ENCODE assay signal across 1 cellular context in the genomic region with DNA sequence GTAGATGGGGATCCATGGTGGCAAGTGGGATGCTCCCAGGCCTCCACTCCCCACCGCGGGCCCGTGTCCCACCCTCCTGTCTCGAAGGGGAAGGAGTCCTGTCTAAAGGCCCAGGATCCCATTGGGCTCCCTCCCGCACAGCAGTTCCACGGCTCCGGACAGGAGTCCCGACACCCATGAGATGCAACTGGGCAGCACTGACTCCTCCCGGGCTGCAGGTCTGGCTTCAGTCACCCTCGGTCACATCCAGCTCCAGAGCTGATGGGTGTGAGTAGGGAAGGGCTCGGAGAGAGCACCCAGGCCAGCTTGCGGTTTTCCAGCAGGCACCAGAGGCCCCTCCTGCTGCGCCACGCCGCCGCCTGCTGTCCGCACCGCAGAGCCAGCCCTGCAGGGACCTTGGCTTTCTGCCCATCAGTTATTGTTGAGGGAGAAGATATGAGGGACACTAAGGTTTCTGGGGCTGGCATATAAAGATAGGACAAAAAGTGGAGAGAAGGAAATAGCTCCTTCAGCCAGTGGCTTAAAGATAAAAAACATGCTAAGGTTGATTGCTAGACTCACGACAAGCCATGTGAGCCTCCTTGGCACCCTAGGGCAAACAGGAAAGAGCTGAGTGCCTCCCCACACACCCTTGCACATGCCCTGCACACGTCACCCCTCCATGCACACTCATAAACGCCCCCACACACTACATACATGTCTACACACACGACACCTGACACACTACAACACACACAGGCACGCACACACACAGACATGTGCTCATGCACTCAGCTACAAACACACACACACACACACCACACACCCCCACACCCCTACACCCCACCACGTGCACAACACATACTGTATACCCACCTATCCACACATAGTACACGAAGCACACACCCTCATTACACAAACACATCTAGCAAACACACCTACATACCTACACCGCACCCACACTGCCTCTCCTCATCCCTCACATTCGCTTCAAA.
TF ChIP-seq lines count a peak whose summit lies in the region.

No MANE protein-coding gene starts in this region.

TF ChIP-seq in K562, 482 proteins besides CTCF, POLR2A, EP300 and RAD21 (continued from another document and continues in another):
- TF ChIP-seq, protein P1, sequence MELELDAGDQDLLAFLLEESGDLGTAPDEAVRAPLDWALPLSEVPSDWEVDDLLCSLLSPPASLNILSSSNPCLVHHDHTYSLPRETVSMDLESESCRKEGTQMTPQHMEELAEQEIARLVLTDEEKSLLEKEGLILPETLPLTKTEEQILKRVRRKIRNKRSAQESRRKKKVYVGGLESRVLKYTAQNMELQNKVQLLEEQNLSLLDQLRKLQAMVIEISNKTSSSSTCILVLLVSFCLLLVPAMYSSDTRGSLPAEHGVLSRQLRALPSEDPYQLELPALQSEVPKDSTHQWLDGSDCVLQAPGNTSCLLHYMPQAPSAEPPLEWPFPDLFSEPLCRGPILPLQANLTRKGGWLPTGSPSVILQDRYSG (tag; conservative IDR thresholded peaks at IDR 0.05; ENCODE audit: low read depth) = no peak
- TF ChIP-seq ZC3H4 (CRISPR knock-in tag; IDR thresholded peaks at IDR 0.05; ENCODE audit: borderline replicate concordance) (no peak), NCOA4 (IDR thresholded peaks at IDR 0.05; ENCODE audit: partially characterized antibody) (no peak), ZNF133 (CRISPR knock-in tag; IDR thresholded peaks at IDR 0.05) (no peak), MTA2 (IDR thresholded peaks at IDR 0.05; ENCODE audit: low read depth) (peak; percentile 93), NFXL1 (CRISPR knock-in tag; IDR thresholded peaks at IDR 0.05) (no peak), TSC22D4 (tag; IDR thresholded peaks at IDR 0.05) (peak; percentile 90), ZFP1 (CRISPR knock-in tag; IDR thresholded peaks at IDR 0.05) (no peak), NFIX (CRISPR knock-in tag; IDR thresholded peaks at IDR 0.05; ENCODE audit: low read depth) (peak; percentile 79), ETV1 (tag; conservative IDR thresholded peaks at IDR 0.05; ENCODE audit: low read depth) (peak; percentile 68), KHSRP (IDR thresholded peaks at IDR 0.05) (peak; percentile 37; the same call in 1 of the 2 replicates), POLR2AphosphoS2 (IDR thresholded peaks at IDR 0.05; ENCODE audit: low read length) (no peak), ZNF445 (CRISPR knock-in tag; IDR thresholded peaks at IDR 0.05; ENCODE audit: low read depth) (no peak), CREB1 (IDR thresholded peaks at IDR 0.05) (peak; percentile 50; the same call in 1 of the 2 replicates), CREB1 (CRISPR knock-in tag; IDR thresholded peaks at IDR 0.05) (peak; percentile 61; the same call in 1 of the 2 replicates), NR1H2 (CRISPR knock-in tag; IDR thresholded peaks at IDR 0.05) (no peak), ZNF124 (CRISPR knock-in tag; IDR thresholded peaks at IDR 0.05) (no peak), ARID1B (IDR thresholded peaks at IDR 0.05) (peak; percentile 98), ZNF217 (CRISPR knock-in tag; IDR thresholded peaks at IDR 0.05) (no peak), ZNF431 (CRISPR knock-in tag; IDR thresholded peaks at IDR 0.05) (no peak), CC2D1A (IDR thresholded peaks at IDR 0.05) (peak; percentile 92; the same call in 1 of the 2 replicates), NELFE (IDR thresholded peaks at IDR 0.05; ENCODE audit: insufficient read depth, insufficient read length) (no peak), MYBL2 (IDR thresholded peaks at IDR 0.05; ENCODE audit: low read depth) (peak; percentile 32; the same call in 1 of the 2 replicates), MYBL2 (CRISPR knock-in tag; IDR thresholded peaks at IDR 0.05; ENCODE audit: borderline replicate concordance) (no peak), RFX1 (IDR thresholded peaks at IDR 0.05) (no peak)
- TF ChIP-seq, protein P2, sequence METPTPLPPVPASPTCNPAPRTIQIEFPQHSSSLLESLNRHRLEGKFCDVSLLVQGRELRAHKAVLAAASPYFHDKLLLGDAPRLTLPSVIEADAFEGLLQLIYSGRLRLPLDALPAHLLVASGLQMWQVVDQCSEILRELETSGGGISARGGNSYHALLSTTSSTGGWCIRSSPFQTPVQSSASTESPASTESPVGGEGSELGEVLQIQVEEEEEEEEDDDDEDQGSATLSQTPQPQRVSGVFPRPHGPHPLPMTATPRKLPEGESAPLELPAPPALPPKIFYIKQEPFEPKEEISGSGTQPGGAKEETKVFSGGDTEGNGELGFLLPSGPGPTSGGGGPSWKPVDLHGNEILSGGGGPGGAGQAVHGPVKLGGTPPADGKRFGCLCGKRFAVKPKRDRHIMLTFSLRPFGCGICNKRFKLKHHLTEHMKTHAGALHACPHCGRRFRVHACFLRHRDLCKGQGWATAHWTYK (CRISPR knock-in tag; IDR thresholded peaks at IDR 0.05) = no peak
- TF ChIP-seq, protein P3, sequence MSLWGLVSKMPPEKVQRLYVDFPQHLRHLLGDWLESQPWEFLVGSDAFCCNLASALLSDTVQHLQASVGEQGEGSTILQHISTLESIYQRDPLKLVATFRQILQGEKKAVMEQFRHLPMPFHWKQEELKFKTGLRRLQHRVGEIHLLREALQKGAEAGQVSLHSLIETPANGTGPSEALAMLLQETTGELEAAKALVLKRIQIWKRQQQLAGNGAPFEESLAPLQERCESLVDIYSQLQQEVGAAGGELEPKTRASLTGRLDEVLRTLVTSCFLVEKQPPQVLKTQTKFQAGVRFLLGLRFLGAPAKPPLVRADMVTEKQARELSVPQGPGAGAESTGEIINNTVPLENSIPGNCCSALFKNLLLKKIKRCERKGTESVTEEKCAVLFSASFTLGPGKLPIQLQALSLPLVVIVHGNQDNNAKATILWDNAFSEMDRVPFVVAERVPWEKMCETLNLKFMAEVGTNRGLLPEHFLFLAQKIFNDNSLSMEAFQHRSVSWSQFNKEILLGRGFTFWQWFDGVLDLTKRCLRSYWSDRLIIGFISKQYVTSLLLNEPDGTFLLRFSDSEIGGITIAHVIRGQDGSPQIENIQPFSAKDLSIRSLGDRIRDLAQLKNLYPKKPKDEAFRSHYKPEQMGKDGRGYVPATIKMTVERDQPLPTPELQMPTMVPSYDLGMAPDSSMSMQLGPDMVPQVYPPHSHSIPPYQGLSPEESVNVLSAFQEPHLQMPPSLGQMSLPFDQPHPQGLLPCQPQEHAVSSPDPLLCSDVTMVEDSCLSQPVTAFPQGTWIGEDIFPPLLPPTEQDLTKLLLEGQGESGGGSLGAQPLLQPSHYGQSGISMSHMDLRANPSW (CRISPR knock-in tag; IDR thresholded peaks at IDR 0.05) = no peak
- TF ChIP-seq, protein P4, sequence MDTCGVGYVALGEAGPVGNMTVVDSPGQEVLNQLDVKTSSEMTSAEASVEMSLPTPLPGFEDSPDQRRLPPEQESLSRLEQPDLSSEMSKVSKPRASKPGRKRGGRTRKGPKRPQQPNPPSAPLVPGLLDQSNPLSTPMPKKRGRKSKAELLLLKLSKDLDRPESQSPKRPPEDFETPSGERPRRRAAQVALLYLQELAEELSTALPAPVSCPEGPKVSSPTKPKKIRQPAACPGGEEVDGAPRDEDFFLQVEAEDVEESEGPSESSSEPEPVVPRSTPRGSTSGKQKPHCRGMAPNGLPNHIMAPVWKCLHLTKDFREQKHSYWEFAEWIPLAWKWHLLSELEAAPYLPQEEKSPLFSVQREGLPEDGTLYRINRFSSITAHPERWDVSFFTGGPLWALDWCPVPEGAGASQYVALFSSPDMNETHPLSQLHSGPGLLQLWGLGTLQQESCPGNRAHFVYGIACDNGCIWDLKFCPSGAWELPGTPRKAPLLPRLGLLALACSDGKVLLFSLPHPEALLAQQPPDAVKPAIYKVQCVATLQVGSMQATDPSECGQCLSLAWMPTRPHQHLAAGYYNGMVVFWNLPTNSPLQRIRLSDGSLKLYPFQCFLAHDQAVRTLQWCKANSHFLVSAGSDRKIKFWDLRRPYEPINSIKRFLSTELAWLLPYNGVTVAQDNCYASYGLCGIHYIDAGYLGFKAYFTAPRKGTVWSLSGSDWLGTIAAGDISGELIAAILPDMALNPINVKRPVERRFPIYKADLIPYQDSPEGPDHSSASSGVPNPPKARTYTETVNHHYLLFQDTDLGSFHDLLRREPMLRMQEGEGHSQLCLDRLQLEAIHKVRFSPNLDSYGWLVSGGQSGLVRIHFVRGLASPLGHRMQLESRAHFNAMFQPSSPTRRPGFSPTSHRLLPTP (IDR thresholded peaks at IDR 0.05; ENCODE audit: borderline replicate concordance, extremely low read depth, insufficient read length) = no peak
- TF ChIP-seq, protein P5, sequence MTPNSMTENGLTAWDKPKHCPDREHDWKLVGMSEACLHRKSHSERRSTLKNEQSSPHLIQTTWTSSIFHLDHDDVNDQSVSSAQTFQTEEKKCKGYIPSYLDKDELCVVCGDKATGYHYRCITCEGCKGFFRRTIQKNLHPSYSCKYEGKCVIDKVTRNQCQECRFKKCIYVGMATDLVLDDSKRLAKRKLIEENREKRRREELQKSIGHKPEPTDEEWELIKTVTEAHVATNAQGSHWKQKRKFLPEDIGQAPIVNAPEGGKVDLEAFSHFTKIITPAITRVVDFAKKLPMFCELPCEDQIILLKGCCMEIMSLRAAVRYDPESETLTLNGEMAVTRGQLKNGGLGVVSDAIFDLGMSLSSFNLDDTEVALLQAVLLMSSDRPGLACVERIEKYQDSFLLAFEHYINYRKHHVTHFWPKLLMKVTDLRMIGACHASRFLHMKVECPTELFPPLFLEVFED (CRISPR knock-in tag; conservative IDR thresholded peaks at IDR 0.05) = peak; percentile 88
- TF ChIP-seq, protein P6, sequence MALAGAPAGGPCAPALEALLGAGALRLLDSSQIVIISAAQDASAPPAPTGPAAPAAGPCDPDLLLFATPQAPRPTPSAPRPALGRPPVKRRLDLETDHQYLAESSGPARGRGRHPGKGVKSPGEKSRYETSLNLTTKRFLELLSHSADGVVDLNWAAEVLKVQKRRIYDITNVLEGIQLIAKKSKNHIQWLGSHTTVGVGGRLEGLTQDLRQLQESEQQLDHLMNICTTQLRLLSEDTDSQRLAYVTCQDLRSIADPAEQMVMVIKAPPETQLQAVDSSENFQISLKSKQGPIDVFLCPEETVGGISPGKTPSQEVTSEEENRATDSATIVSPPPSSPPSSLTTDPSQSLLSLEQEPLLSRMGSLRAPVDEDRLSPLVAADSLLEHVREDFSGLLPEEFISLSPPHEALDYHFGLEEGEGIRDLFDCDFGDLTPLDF (CRISPR knock-in tag; IDR thresholded peaks at IDR 0.05) = no peak
- TF ChIP-seq, protein P7, sequence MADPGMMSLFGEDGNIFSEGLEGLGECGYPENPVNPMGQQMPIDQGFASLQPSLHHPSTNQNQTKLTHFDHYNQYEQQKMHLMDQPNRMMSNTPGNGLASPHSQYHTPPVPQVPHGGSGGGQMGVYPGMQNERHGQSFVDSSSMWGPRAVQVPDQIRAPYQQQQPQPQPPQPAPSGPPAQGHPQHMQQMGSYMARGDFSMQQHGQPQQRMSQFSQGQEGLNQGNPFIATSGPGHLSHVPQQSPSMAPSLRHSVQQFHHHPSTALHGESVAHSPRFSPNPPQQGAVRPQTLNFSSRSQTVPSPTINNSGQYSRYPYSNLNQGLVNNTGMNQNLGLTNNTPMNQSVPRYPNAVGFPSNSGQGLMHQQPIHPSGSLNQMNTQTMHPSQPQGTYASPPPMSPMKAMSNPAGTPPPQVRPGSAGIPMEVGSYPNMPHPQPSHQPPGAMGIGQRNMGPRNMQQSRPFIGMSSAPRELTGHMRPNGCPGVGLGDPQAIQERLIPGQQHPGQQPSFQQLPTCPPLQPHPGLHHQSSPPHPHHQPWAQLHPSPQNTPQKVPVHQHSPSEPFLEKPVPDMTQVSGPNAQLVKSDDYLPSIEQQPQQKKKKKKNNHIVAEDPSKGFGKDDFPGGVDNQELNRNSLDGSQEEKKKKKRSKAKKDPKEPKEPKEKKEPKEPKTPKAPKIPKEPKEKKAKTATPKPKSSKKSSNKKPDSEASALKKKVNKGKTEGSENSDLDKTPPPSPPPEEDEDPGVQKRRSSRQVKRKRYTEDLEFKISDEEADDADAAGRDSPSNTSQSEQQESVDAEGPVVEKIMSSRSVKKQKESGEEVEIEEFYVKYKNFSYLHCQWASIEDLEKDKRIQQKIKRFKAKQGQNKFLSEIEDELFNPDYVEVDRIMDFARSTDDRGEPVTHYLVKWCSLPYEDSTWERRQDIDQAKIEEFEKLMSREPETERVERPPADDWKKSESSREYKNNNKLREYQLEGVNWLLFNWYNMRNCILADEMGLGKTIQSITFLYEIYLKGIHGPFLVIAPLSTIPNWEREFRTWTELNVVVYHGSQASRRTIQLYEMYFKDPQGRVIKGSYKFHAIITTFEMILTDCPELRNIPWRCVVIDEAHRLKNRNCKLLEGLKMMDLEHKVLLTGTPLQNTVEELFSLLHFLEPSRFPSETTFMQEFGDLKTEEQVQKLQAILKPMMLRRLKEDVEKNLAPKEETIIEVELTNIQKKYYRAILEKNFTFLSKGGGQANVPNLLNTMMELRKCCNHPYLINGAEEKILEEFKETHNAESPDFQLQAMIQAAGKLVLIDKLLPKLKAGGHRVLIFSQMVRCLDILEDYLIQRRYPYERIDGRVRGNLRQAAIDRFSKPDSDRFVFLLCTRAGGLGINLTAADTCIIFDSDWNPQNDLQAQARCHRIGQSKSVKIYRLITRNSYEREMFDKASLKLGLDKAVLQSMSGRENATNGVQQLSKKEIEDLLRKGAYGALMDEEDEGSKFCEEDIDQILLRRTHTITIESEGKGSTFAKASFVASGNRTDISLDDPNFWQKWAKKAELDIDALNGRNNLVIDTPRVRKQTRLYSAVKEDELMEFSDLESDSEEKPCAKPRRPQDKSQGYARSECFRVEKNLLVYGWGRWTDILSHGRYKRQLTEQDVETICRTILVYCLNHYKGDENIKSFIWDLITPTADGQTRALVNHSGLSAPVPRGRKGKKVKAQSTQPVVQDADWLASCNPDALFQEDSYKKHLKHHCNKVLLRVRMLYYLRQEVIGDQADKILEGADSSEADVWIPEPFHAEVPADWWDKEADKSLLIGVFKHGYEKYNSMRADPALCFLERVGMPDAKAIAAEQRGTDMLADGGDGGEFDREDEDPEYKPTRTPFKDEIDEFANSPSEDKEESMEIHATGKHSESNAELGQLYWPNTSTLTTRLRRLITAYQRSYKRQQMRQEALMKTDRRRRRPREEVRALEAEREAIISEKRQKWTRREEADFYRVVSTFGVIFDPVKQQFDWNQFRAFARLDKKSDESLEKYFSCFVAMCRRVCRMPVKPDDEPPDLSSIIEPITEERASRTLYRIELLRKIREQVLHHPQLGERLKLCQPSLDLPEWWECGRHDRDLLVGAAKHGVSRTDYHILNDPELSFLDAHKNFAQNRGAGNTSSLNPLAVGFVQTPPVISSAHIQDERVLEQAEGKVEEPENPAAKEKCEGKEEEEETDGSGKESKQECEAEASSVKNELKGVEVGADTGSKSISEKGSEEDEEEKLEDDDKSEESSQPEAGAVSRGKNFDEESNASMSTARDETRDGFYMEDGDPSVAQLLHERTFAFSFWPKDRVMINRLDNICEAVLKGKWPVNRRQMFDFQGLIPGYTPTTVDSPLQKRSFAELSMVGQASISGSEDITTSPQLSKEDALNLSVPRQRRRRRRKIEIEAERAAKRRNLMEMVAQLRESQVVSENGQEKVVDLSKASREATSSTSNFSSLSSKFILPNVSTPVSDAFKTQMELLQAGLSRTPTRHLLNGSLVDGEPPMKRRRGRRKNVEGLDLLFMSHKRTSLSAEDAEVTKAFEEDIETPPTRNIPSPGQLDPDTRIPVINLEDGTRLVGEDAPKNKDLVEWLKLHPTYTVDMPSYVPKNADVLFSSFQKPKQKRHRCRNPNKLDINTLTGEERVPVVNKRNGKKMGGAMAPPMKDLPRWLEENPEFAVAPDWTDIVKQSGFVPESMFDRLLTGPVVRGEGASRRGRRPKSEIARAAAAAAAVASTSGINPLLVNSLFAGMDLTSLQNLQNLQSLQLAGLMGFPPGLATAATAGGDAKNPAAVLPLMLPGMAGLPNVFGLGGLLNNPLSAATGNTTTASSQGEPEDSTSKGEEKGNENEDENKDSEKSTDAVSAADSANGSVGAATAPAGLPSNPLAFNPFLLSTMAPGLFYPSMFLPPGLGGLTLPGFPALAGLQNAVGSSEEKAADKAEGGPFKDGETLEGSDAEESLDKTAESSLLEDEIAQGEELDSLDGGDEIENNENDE (IDR thresholded peaks at IDR 0.05; ENCODE audit: low read depth, low read length) = no peak
